ENCODE assay signal across 17 cellular contexts in the genomic region with DNA sequence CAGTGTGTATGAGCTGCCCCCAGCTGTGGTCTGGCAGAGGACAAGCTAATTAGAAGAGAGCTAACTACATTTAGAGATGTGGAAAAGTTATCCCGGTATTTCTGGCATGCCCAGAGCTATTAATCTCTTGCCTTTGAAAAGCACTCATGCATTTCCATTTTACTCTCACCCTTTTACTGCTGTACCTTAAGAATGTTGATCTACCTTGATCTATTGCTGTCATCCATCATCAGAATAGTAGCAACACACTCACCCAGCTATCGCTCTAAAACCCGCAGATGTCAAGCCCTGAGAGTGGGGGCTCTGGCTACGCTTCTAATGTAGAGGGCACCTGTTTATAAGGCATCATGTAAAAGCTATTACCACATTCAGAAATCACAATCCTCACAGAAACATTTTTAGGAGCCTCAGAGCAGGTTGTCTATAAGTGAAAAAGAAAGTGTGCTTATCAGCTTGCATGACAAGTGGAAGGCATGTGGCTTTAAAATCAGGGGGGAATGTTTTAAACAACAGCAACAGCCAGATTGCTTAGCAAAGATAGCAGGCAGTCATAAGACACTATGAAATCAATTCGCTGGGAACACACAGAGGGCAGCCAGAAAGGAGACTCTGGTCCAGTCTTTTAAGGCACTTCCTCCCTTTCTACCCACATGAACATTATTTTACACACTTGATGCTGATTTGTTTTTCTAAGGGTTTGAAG.
A peak's percentile ranks its signal among the peaks of the same experiment; 100 is the strongest.
DNase-seq lines count a peak whose midpoint lies in the region; ATAC-seq and TF ChIP-seq lines count a peak whose summit lies in the region.
"Had no signal": no experiment of that assay in that cellular context is flagged by ENCODE, and none has a peak within 500 bp of the region (broad histone marks: within the 10 kb centered on the region; RNA-seq: fewer than 3 reads in every experiment).

No MANE protein-coding gene starts in this region.

- no peaks in the 10 kb centered on the region for H3K36me3 ChIP-seq in skeletal muscle satellite cell (ENCODE audit: insufficient read depth, low read length)
- H3K36me3 ChIP-seq: left lung, tibial nerve had no signal

- H3K4me3 ChIP-seq in choroid plexus epithelial cell (ENCODE audit: low read depth, low read length) (no peak overlapping the region), skeletal muscle satellite cell (ENCODE audit: low read length) (no peak overlapping the region)
- H3K4me3 ChIP-seq: left lung, tibial nerve had no signal

- DNase-seq in NCI-H2107 treated with DMSO at 0.1 percent for 48 hours (lab: John Stamatoyannopoulos, UW; ENCODE audit: unreplicated experiment): peak; percentile 74
- no peak for DNase-seq in NCI-H2107 (lab: John Stamatoyannopoulos, UW)
- peak; percentile 57 for DNase-seq in OCI-M1 (lab: John Stamatoyannopoulos, UW)
- peak; percentile 80 for DNase-seq in choroid plexus epithelial cell (ENCODE audit: low read depth)
- DNase-seq in GM10248 (ENCODE audit: extremely low spot score): no peak
- no peak for DNase-seq in activated T-cell treated with anti-CD3 and anti-CD28 coated beads, Interleukin-2, amount 50 U/mL, for 1 hour
- DNase-seq: 8988T; CD8-positive, alpha-beta T cell; left lung; natural killer cell; NCI-H1048; NCI-H524 treated with DMSO at 0.1 percent for 48 hours; stimulated activated CD4-positive, alpha-beta T cell treated with anti-CD3 and anti-CD28 coated beads, Interleukin-2, amount 100 ng/mL, for 24 hours; T-helper 17 cell had no signal

- peaks cover 66% of the 10 kb centered on the region for H3K4me1 ChIP-seq in skeletal muscle satellite cell (ENCODE audit: control insufficient read depth, insufficient read depth, low read length)
- H3K4me1 ChIP-seq: left lung, tibial nerve had no signal

- POLR2A ChIA-PET in GM10248 (lab: Yijun Ruan, JAX): no interaction called here

- H3K9me3 ChIP-seq in skeletal muscle satellite cell (replicated peaks; ENCODE audit: low read length): no peaks in the 10 kb centered on the region
- H3K9me3 ChIP-seq: left lung, tibial nerve had no signal

- CTCF ChIA-PET in GM10248 (lab: Yijun Ruan, JAX): no interaction called here

- TF ChIP-seq CTCF in choroid plexus epithelial cell (conservative IDR thresholded peaks at IDR 0.05; ENCODE audit: low read depth, low read length) (no peak), GM10248 (IDR thresholded peaks at IDR 0.05; ENCODE audit: control extremely low read depth, extremely low read depth, low read depth, missing control alignments) (no peak)

- ATAC-seq in HG03378 (IDR thresholded peaks at IDR 0.05; ENCODE audit: unreplicated experiment): no peak
- ATAC-seq: CD8-positive, alpha-beta T cell; left lung; natural killer cell; T-helper 17 cell had no signal

- H3K27me3 ChIP-seq in skeletal muscle satellite cell (ENCODE audit: control insufficient read depth, insufficient read depth, low read length): no peaks in the 10 kb centered on the region
- H3K27me3 ChIP-seq: left lung, tibial nerve had no signal

- peak overlapping the region; percentile 2 for H3K4me2 ChIP-seq in skeletal muscle satellite cell (ENCODE audit: low read length)

- peak overlapping the region; percentile 71 for H3K9ac ChIP-seq in skeletal muscle satellite cell (ENCODE audit: low read depth, low read length)

Comparison
In these comparisons a context has a peak if more than half of its experiments do, and no peak if none do; other contexts are left out.
1. DNase-seq: peak in NCI-H2107 treated with DMSO at 0.1 percent for 48 hours (single experiment), OCI-M1 (single experiment) and choroid plexus epithelial cell (single experiment); none in NCI-H2107 (single experiment), GM10248 (single experiment) and activated T-cell treated with anti-CD3 and anti-CD28 coated beads, Interleukin-2, amount 50 U/mL, for 1 hour (single experiment).